In the genomic region with DNA sequence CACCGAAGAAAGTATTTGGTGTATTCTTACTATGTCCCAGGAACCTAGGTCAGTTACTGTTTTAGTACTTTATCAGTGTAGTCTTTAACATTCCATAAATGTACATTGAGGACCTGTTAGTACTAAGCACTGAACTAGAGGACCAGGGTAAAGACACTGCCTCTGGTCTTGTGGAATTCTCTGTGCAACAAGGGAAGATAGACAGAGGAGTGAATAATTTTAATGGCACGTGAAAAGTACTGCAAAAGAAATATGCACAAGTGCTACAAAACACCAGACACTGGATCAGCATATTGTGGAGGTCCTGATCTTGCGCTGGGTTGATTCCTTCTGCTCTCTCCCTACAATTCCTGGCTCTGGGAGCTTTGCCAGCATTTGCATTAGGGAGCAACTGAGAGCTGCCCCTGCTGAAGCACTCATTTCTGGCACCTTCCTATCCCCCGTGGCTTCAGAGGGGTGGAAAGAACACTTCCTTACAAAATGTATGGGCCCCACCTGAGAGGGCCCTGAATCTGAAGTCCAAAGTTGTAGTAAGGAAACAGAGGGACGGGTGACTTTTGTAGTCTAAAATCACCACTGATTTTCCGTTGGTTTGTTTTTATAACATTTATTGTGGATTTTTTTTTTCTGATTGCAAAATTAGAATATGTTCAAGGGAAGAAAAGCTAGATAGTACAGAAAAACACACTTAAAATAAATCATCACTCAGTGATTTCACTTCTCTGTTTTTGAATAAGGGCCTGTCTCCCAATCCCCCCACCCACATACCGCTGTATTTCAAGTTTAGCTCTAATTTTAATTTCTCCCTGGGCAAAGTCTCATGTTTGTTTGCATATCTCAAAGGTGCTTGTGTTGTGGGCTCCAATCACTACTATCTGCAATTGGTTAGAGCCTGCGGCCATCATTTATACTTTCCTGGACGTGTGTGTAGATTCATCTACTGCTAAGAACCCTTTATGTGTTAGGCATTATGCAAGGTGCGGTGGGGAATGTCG, we compare ENCODE assay signal across 11 cellular contexts. TPM values are rescaled to one million over a fixed set of nuclear protein-coding genes. Genes with fewer than 3 reads are reported as not detected.
DNase-seq lines count a peak whose midpoint lies in the region; ATAC-seq and TF ChIP-seq lines count a peak whose summit lies in the region.
"Had no signal": no experiment of that assay in that cellular context is flagged by ENCODE, and none has a peak within 500 bp of the region (broad histone marks: within the 10 kb centered on the region; RNA-seq: fewer than 3 reads in every experiment).

No MANE protein-coding gene starts in this region.

- intact Hi-C loops in transverse colon (cut with DNase I; ENCODE audit: low total_unique reads): no loop called here

- CTCF ChIA-PET in SK-N-SH (lab: Yijun Ruan, JAX): interaction anchor here (0.8 to 1.0 kb wide), 2 partner anchors 17 to 22 kb away, joined by 4 to 6 read pairs; no protein-coding TSS in a partner anchor

- no peak for DNase-seq in SK-N-SH
- no peak for DNase-seq in hepatocyte (ENCODE audit: low spot score)
- DNase-seq in transverse colon: no peak
- no peak for DNase-seq in HAP-1 (ENCODE audit: low spot score in 2 of 2)
- no peak for DNase-seq in hypothalamus (lab: John Stamatoyannopoulos, UW)
- DNase-seq in SIG-M5 treated with dmso at 0.1 percent for 504 hours (lab: John Stamatoyannopoulos, UW; ENCODE audit: unreplicated experiment): no peak
- DNase-seq: NCI-H345, SIG-M5 had no signal

- H3K9ac ChIP-seq in SK-N-SH (no peak overlapping the region), OCI-LY1 (ENCODE audit: low read length) (peak overlapping the region; percentile 67)

- H3K4me3 ChIP-seq in SK-N-SH (ENCODE audit: low read depth in 2 of 2, low read length in 1 of 2) (no peak overlapping the region), OCI-LY1 (ENCODE audit: low read depth, low read length, poor library complexity, severe bottlenecking) (peak overlapping the region; percentile 45), hepatocyte (no peak overlapping the region), transverse colon (no peak overlapping the region), HAP-1 (no peak overlapping the region)
- H3K4me3 ChIP-seq: tibial nerve had no signal

- H3K4me1 ChIP-seq in SK-N-SH (ENCODE audit: control insufficient read depth in 1 of 2, insufficient read depth in 2 of 2, low read depth in 1 of 2, low read length in 1 of 2) (peaks cover 21% of the 10 kb centered on the region in 2 experiments; a peak in 3 of 4 replicates), OCI-LY1 (ENCODE audit: insufficient read depth, low read length, severe bottlenecking) (peaks cover 83% of the 10 kb centered on the region), hepatocyte (ENCODE audit: insufficient read depth) (peaks cover 25% of the 10 kb centered on the region), transverse colon (peaks cover 9 to 39% (median 29%) of the 10 kb centered on the region in 4 donors), HAP-1 (peaks cover 6% of the 10 kb centered on the region)

- TF ChIP-seq CTCF in SK-N-SH (IDR thresholded peaks at IDR 0.05) (no peak), OCI-LY1 (IDR thresholded peaks at IDR 0.05; ENCODE audit: low read length) (no peak), hepatocyte (IDR thresholded peaks at IDR 0.05; ENCODE audit: poor library complexity) (no peak), transverse colon (IDR thresholded peaks at IDR 0.05) (no peak)

- peak overlapping the region in 1 of 2 experiments; percentile 58; a peak in 2 of 4 replicates for H3K27ac ChIP-seq in SK-N-SH (ENCODE audit: low read depth in 2 of 2, low read length in 1 of 2)
- H3K27ac ChIP-seq in OCI-LY1 (ENCODE audit: low read depth, low read length, poor library complexity, severe bottlenecking): peak overlapping the region; percentile 98
- H3K27ac ChIP-seq in hepatocyte: peak overlapping the region; percentile 39
- peak overlapping the region; percentile 80 to 87 (median 86) for H3K27ac ChIP-seq in transverse colon

- H3K79me2 ChIP-seq in SK-N-SH (ENCODE audit: insufficient read depth) (peaks cover 29% of the 10 kb centered on the region; the same call in 1 of the 2 replicates), OCI-LY1 (ENCODE audit: insufficient read depth, low read length) (no peaks in the 10 kb centered on the region), hepatocyte (peaks cover 46% of the 10 kb centered on the region)

- no peak for TF ChIP-seq RAD21 in SK-N-SH (IDR thresholded peaks at IDR 0.05; ENCODE audit: low read length)

- H3K27me3 ChIP-seq in SK-N-SH (ENCODE audit: insufficient read depth) (no peaks in the 10 kb centered on the region), OCI-LY1 (ENCODE audit: insufficient read depth, low read length) (no peaks in the 10 kb centered on the region), hepatocyte (no peaks in the 10 kb centered on the region), transverse colon (no peaks in the 10 kb centered on the region), HAP-1 (ENCODE audit: low read depth) (no peaks in the 10 kb centered on the region)
- H3K27me3 ChIP-seq: tibial nerve had no signal

- no peak for TF ChIP-seq EP300 in SK-N-SH (IDR thresholded peaks at IDR 0.05; ENCODE audit: borderline replicate concordance in 1 of 2, low read depth in 1 of 2, low read length in 1 of 2)
- no peak for TF ChIP-seq EP300 in transverse colon (IDR thresholded peaks at IDR 0.05; ENCODE audit: low read depth)

- H3K9me2 ChIP-seq in SK-N-SH (no peaks in the 10 kb centered on the region), OCI-LY1 (ENCODE audit: low read depth, low read length) (no peaks in the 10 kb centered on the region), hepatocyte (replicated peaks; ENCODE audit: insufficient read depth) (no peaks in the 10 kb centered on the region)

- POLR2A ChIA-PET in SK-N-SH (lab: Yijun Ruan, JAX): interaction anchor here (1.2 kb wide), 1 partner anchor 10 kb away, joined by 3 read pairs; no protein-coding TSS in a partner anchor

- no peak for TF ChIP-seq POLR2A in transverse colon (IDR thresholded peaks at IDR 0.05)

- no peaks in the 10 kb centered on the region for H3K9me3 ChIP-seq in SK-N-SH
- no peaks in the 10 kb centered on the region for H3K9me3 ChIP-seq in OCI-LY1 (ENCODE audit: low read length)
- no peaks in the 10 kb centered on the region for H3K9me3 ChIP-seq in hepatocyte (ENCODE audit: low read depth)
- no peaks in the 10 kb centered on the region for H3K9me3 ChIP-seq in transverse colon
- H3K9me3 ChIP-seq in HAP-1: no peaks in the 10 kb centered on the region
- H3K9me3 ChIP-seq: tibial nerve had no signal

- in situ Hi-C loops in transverse colon (cut with MboI; ENCODE audit: low pct_ligation_motif_present in 1 of 4, low pct_unique_long_range_greater_than_20kb in 1 of 4, low sequenced_read_pairs in 3 of 4) (no loop called here), HAP-1 (cut with MboI; ENCODE audit: low sequenced_read_pairs) (no loop called here)

- peak; percentile 19; the same call in 2 of the 3 replicates for ATAC-seq in SK-N-SH treated with all-trans-retinoic acid at 6 μM for 48 hours

- H3F3A ChIP-seq in SK-N-SH (replicated peaks; ENCODE audit: insufficient read depth): peaks cover 5% of the 10 kb centered on the region
- H3F3A ChIP-seq in OCI-LY1 (ENCODE audit: insufficient read depth, low read length): peaks cover 6% of the 10 kb centered on the region; the same call in 1 of the 2 replicates

- no peak overlapping the region for H2AFZ ChIP-seq in SK-N-SH (ENCODE audit: low read depth)
- no peak overlapping the region for H2AFZ ChIP-seq in OCI-LY1 (ENCODE audit: low read length)
- no peak overlapping the region for H2AFZ ChIP-seq in hepatocyte

- H3K4me2 ChIP-seq in SK-N-SH: no peak overlapping the region
- H3K4me2 ChIP-seq in OCI-LY1 (ENCODE audit: low read length): peak overlapping the region; percentile 77
- peak overlapping the region; percentile 52 for H3K4me2 ChIP-seq in hepatocyte

- 84% methylated on average over 11 of the region's 11 CpGs for WGBS in SK-N-SH (ENCODE audit: low lambda C conversion rate)
- 78% methylated on average over 11 of the region's 11 CpGs for WGBS in hepatocyte (ENCODE audit: low lambda C conversion rate, missing lambda C conversion rate)
- 47 to 70% methylated on average over 5 to 11 of the region's 11 CpGs for WGBS in transverse colon (ENCODE audit: low coverage in 1 of 2), 2 donors

- H3K36me3 ChIP-seq in SK-N-SH (replicated peaks in 1 of 2; ENCODE audit: control insufficient read depth in 1 of 2, insufficient read depth in 2 of 2, low read length in 1 of 2) (peaks cover 0 to 6% of the 10 kb centered on the region in 2 experiments), OCI-LY1 (ENCODE audit: insufficient read depth, low read length) (peaks cover 15% of the 10 kb centered on the region), hepatocyte (replicated peaks; ENCODE audit: insufficient read depth, low read depth) (no peaks in the 10 kb centered on the region), transverse colon (no peaks in the 10 kb centered on the region), HAP-1 (replicated peaks) (no peaks in the 10 kb centered on the region)

- no peaks in the 10 kb centered on the region for H4K20me1 ChIP-seq in SK-N-SH (ENCODE audit: insufficient read depth)
- no peaks in the 10 kb centered on the region for H4K20me1 ChIP-seq in OCI-LY1 (ENCODE audit: insufficient read depth, low read length)
- H4K20me1 ChIP-seq in hepatocyte (ENCODE audit: insufficient read depth, poor library complexity, severe bottlenecking): no peaks in the 10 kb centered on the region

TF ChIP-seq in SK-N-SH treated with all-trans-retinoic acid at 6 μM for 48 hours, 23 proteins besides CTCF, POLR2A, EP300 and RAD21 (continues in another document):
- peak; percentile 39; the same call in 1 of the 2 replicates for TF ChIP-seq ISL1 (CRISPR knock-in tag; IDR thresholded peaks at IDR 0.05)

TF ChIP-seq in SK-N-SH, 30 proteins besides CTCF, POLR2A, EP300 and RAD21:
- no peak for TF ChIP-seq POLR2AphosphoS5 (IDR thresholded peaks at IDR 0.05; ENCODE audit: low read depth, low read length)
- TF ChIP-seq RCOR1 (IDR thresholded peaks at IDR 0.05; ENCODE audit: low read length): no peak
- TF ChIP-seq MXI1 (IDR thresholded peaks at IDR 0.05; ENCODE audit: low read depth, low read length): no peak
- TF ChIP-seq, protein P1, sequence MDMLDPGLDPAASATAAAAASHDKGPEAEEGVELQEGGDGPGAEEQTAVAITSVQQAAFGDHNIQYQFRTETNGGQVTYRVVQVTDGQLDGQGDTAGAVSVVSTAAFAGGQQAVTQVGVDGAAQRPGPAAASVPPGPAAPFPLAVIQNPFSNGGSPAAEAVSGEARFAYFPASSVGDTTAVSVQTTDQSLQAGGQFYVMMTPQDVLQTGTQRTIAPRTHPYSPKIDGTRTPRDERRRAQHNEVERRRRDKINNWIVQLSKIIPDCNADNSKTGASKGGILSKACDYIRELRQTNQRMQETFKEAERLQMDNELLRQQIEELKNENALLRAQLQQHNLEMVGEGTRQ (IDR thresholded peaks at IDR 0.05; ENCODE audit: borderline replicate concordance, low read depth, low read length): no peak
- no peak for TF ChIP-seq GATA2 (CRISPR knock-in tag; IDR thresholded peaks at IDR 0.05)
TF ChIP-seq in SK-N-SH: peak in this region for 0.

RNA-seq across cellular contexts. Expression of gene PKIG, which starts 4.9 kb away (rescaled TPM):
- polyA plus RNA-seq in SK-N-SH (2012; rRNA removed) (63.9 and 92.9 TPM in 2 replicates), hepatocyte (46.8 and 47.6 TPM in 2 replicates)
- polyA plus RNA-seq in SK-N-SH (2012; cell fraction: cytosol; rRNA removed): 67.5 and 78.6 TPM in 2 replicates
- polyA plus RNA-seq in SK-N-SH (2012; cell fraction: nucleus; rRNA removed): 29.9 and 37.7 TPM in 2 replicates
- total RNA-seq in hepatocyte (51.9 and 60.5 TPM in 2 replicates), transverse colon (100 to 1,000 TPM in 1 of 4 donors, 10 to 100 TPM in 3; 40.8 to 106 (median 80.4) TPM)
